In the genomic region with DNA sequence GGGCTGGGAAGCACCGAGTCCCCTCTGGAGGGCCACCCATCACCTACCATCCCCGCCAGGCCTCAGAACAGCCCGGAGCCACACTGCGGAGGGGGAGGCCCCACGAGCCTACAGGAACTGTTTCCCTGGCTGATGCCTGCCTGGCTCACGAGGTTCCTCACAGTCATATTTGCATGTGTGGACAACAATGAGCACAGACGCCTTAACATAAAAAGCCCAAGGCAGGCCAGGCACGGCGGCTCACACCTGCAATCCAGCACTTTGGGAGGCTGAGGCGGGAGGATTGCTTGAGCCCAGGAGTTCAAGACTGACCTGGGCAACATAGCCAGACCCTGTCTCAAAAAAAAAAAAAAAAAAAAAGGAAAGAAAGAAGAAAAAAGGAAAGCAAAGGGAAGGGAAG, we compare ENCODE assay signal across 23 cellular contexts.
"Had no signal": no experiment of that assay in that cellular context is flagged by ENCODE, and none has a peak within 500 bp of the region (broad histone marks: within the 10 kb centered on the region; RNA-seq: fewer than 3 reads in every experiment).

No MANE protein-coding gene starts in this region.

- H3K36me3 ChIP-seq: left ventricle myocardium inferior, pancreas, prostate gland, spleen, suprapubic skin, thoracic aorta, tibial artery had no signal

- H3K4me1 ChIP-seq: left ventricle myocardium inferior, pancreas had no signal

- DNase-seq: islet precursor cell; left ventricle myocardium inferior; midbrain; mucosa of descending colon; naive thymus-derived CD4-positive, alpha-beta T cell; nucleus accumbens; pancreas; posterior cingulate gyrus; retina; right cardiac atrium; spleen; stimulated activated CD4-positive, alpha-beta T cell treated with anti-CD3 and anti-CD28 coated beads, Interleukin-4, amount 100 ng/mL, for 24 hours; stimulated activated naive CD4-positive, alpha-beta T cell; tibial artery had no signal

- ATAC-seq: mucosa of descending colon; naive thymus-derived CD4-positive, alpha-beta T cell; natural killer cell treated with Interleukin-12 subunit alpha and Interleukin-12 subunit beta and Interleukin-15 and Interleukin-18, amount 100 ng/mL, for 72 hours; pancreas; right cardiac atrium; sciatic nerve; stimulated activated effector memory CD8-positive, alpha-beta T cell treated with anti-CD3 and anti-CD28 coated beads, Interleukin-12 subunit alpha, Interleukin-12 subunit beta, amount 100 ng/mL, for 72 hours had no signal

- H3K9me3 ChIP-seq: left ventricle myocardium inferior, mucosa of descending colon, pancreas, prostate gland, spleen, suprapubic skin, thoracic aorta, tibial artery had no signal

- H3K4me3 ChIP-seq: hepatocyte, left ventricle myocardium inferior, lung, mucosa of descending colon, pancreas, prostate gland, skin epidermis, spleen, suprapubic skin, thoracic aorta, tibial artery had no signal

- FAIRE-seq: pancreas had no signal

- H3K27ac ChIP-seq: hepatocyte, left ventricle myocardium inferior, pancreas, prostate gland, skin epidermis, spleen, suprapubic skin, thoracic aorta, tibial artery had no signal

- H3K27me3 ChIP-seq: pancreas had no signal
